Comparison of ENCODE assay signal across 21 cellular contexts in genomic region chrX:77275392-77275791, GRCh38.
DNase-seq lines count a peak whose midpoint lies in the region; ATAC-seq and TF ChIP-seq lines count a peak whose summit lies in the region.
"Had no signal": no experiment of that assay in that cellular context is flagged by ENCODE, and none has a peak within 500 bp of the region (broad histone marks: within the 10 kb centered on the region; RNA-seq: fewer than 3 reads in every experiment).

No MANE protein-coding gene starts in this region.

- H3K4me3 ChIP-seq in brain microvascular endothelial cell (ENCODE audit: low read depth, low read length): no peak overlapping the region
- H3K4me3 ChIP-seq: BLaER1, GM12878, K562, Peyer's patch had no signal

- peak; percentile 34 for DNase-seq in ELF-1 (ENCODE audit: low read depth, low spot score)
- peak; percentile 1 for DNase-seq in OCI-M1 (lab: John Stamatoyannopoulos, UW)
- DNase-seq in brain microvascular endothelial cell: peak; percentile 2
- DNase-seq in myocyte (ENCODE audit: low read depth): peak; percentile 42
- no peak for DNase-seq in activated CD4-positive, alpha-beta T cell treated with anti-CD3 and anti-CD28 coated beads for 48 hours
- DNase-seq in D341Med (ENCODE audit: low spot score): no peak
- DNase-seq in NAMALWA (ENCODE audit: low spot score): no peak
- DNase-seq: CD4-positive, CD25-positive, alpha-beta regulatory T cell; DMS53; GDM1; H7; Kasumi-1; NCI-H2029 treated with DMSO at 0.1 percent for 48 hours; NCI-H2227 treated with DMSO at 0.1 percent for 48 hours; NCI-H69; Peyer's patch; SHP77 had no signal

- H3K27me3 ChIP-seq in brain microvascular endothelial cell (replicated peaks): no peaks in the 10 kb centered on the region
- H3K27me3 ChIP-seq: BLaER1, Peyer's patch had no signal

- no peak overlapping the region for H3K27ac ChIP-seq in brain microvascular endothelial cell
- H3K27ac ChIP-seq: BLaER1, Peyer's patch had no signal

- H3K36me3 ChIP-seq in brain microvascular endothelial cell (replicated peaks): no peaks in the 10 kb centered on the region
- H3K36me3 ChIP-seq: BLaER1, Peyer's patch had no signal

- in situ Hi-C loops in brain microvascular endothelial cell (cut with HindIII; ENCODE audit: low pct_ligation_motif_present, low sequenced_read_pairs): no loop called here

- no peak for TF ChIP-seq CTCF in brain microvascular endothelial cell (IDR thresholded peaks at IDR 0.05; ENCODE audit: low read depth, low read length, missing control alignments)

- no peak for ATAC-seq in GM19023 (IDR thresholded peaks at IDR 0.05; ENCODE audit: unreplicated experiment)
- ATAC-seq: GM12878, K562 had no signal

Comparison
In these comparisons a context has a peak if more than half of its experiments do, and no peak if none do; other contexts are left out.
1. DNase-seq: peak in ELF-1 (single experiment), OCI-M1 (single experiment), brain microvascular endothelial cell (single experiment) and myocyte (single experiment); none in activated CD4-positive, alpha-beta T cell treated with anti-CD3 and anti-CD28 coated beads for 48 hours (single experiment), D341Med (single experiment) and NAMALWA (single experiment).